In genomic region chr9:39111746-39112145, GRCh38 we compare ENCODE assay signal across 4 cellular contexts.
DNase-seq lines count a peak whose midpoint lies in the region; FAIRE-seq and TF ChIP-seq lines count a peak whose summit lies in the region.
"Not testable (repeated sequence)": the region's sequence is repeated elsewhere in the genome, so short reads cannot be mapped to it uniquely, and the experiment has no call there.

No MANE protein-coding gene starts in this region.

- H3K4me1 ChIP-seq in endothelial cell of umbilical vein (ENCODE audit: control insufficient read depth, extremely low read depth, insufficient read depth, low read length); small intestine (ENCODE audit: control insufficient read depth in 2 of 2, insufficient read depth in 1 of 2, low read depth in 1 of 2, low read length in 1 of 2): not testable (repeated sequence)

- dilution Hi-C loops in endothelial cell of umbilical vein (cut with MboI; ENCODE audit: extremely low pct_ligation_motif_present, low sequenced_read_pairs) = not testable (repeated sequence)

- not testable (repeated sequence) for H3K27ac ChIP-seq in endothelial cell of umbilical vein (ENCODE audit: insufficient read depth, low read depth, low read length); small intestine (ENCODE audit: low read depth in 1 of 2, low read length in 1 of 2)

- not testable (repeated sequence) for BruUV-seq in endothelial cell of umbilical vein (replicated peaks; lab: Mats Ljungman, UMichigan)

- not testable (repeated sequence) for H3K9ac ChIP-seq in endothelial cell of umbilical vein (replicated peaks; ENCODE audit: extremely low read depth, insufficient read depth, low read length)

- not testable (repeated sequence) for H3K79me2 ChIP-seq in endothelial cell of umbilical vein (ENCODE audit: control insufficient read depth, insufficient read depth, low read length)

- POLR2A ChIA-PET in endothelial cell of umbilical vein (lab: Charles Lee) = not testable (repeated sequence)

- intact Hi-C loops in endothelial cell of umbilical vein (cut with micrococcal nuclease) = not testable (repeated sequence)

- CTCF ChIA-PET in endothelial cell of umbilical vein (lab: Charles Lee) = not testable (repeated sequence)

- not testable (repeated sequence) for H2AFZ ChIP-seq in endothelial cell of umbilical vein (ENCODE audit: low read depth, low read length)

- H3K4me2 ChIP-seq in endothelial cell of umbilical vein (ENCODE audit: insufficient read depth, low read length) = peak overlapping the region; percentile 24

- not testable (repeated sequence) for TF ChIP-seq POLR2A in endothelial cell of umbilical vein (IDR thresholded peaks at IDR 0.05; ENCODE audit: low read depth, low read length)

- peak; percentile 5 for DNase-seq in dermis blood vessel endothelial cell
- DNase-seq in endothelial cell of umbilical vein (ENCODE audit: low read depth, low spot score) = peak; percentile 77
- DNase-seq in small intestine = not testable (repeated sequence)

- not testable (repeated sequence) for H3K36me3 ChIP-seq in endothelial cell of umbilical vein (ENCODE audit: control insufficient read depth in 2 of 2, extremely low read depth in 1 of 2, insufficient read depth in 2 of 2, low read length in 2 of 2); small intestine (ENCODE audit: control insufficient read depth in 2 of 2, insufficient read depth in 2 of 2, low read length in 2 of 2)

- not testable (repeated sequence) for TF ChIP-seq CTCF in endothelial cell of umbilical vein (IDR thresholded peaks at IDR 0.05; ENCODE audit: extremely low read depth in 1 of 2, insufficient read depth in 1 of 2, low read depth in 1 of 2, low read length in 2 of 2)

- H3K4me3 ChIP-seq in endothelial cell of umbilical vein (replicated peaks in 1 of 3; ENCODE audit: insufficient read depth in 1 of 3, low read depth in 1 of 3, low read length in 3 of 3); small intestine (ENCODE audit: low read depth in 1 of 2, low read length in 2 of 2): not testable (repeated sequence)

- not testable (repeated sequence) for H3K9me3 ChIP-seq in endothelial cell of umbilical vein (replicated peaks; ENCODE audit: control insufficient read depth, insufficient read depth, low read length); small intestine (ENCODE audit: control insufficient read depth, low read depth)

- H4K20me1 ChIP-seq in endothelial cell of umbilical vein (replicated peaks; ENCODE audit: control insufficient read depth, extremely low read depth, insufficient read depth, low read length) = not testable (repeated sequence)

- not testable (repeated sequence) for H3K9me1 ChIP-seq in endothelial cell of umbilical vein (replicated peaks; ENCODE audit: control insufficient read depth, extremely low read depth, insufficient read depth, low read length)

- not testable (repeated sequence) for H3K27me3 ChIP-seq in endothelial cell of umbilical vein (ENCODE audit: control insufficient read depth in 2 of 2, insufficient read depth in 2 of 2, low read length in 2 of 2); small intestine (ENCODE audit: control insufficient read depth in 2 of 2, insufficient read depth in 2 of 2, low read length in 2 of 2)

- FAIRE-seq in endometrium (lab: Jason Lieb, UNC) (peak; percentile 72), small intestine (lab: Jason Lieb, UNC) (peak; percentile 89)
- FAIRE-seq in endothelial cell of umbilical vein (lab: Jason Lieb, UNC) = not testable (repeated sequence)

TF ChIP-seq in endothelial cell of umbilical vein, 7 proteins besides CTCF, POLR2A, EP300 and RAD21:
- peak; percentile 18 for TF ChIP-seq GATA2 (IDR thresholded peaks at IDR 0.05; ENCODE audit: insufficient read depth, insufficient read length, low read depth, low read length)
